Comparison of ENCODE assay signal across 22 cellular contexts in genomic region chr2:46704593-46704992, GRCh38. TPM values are rescaled to one million over a fixed set of nuclear protein-coding genes. Genes with fewer than 3 reads are reported as not detected.
DNase-seq lines count a peak whose midpoint lies in the region; ATAC-seq and TF ChIP-seq lines count a peak whose summit lies in the region.
"Had no signal": no experiment of that assay in that cellular context is flagged by ENCODE, and none has a peak within 500 bp of the region (broad histone marks: within the 10 kb centered on the region; RNA-seq: fewer than 3 reads in every experiment).

No MANE protein-coding gene starts in this region.

- no peak overlapping the region for H2AFZ ChIP-seq in osteoblast (ENCODE audit: low read length)

- no peaks in the 10 kb centered on the region for H3K9me3 Mint-ChIP-seq in activated naive CD8-positive, alpha-beta T cell treated with anti-CD3 and anti-CD28 coated beads, Interleukin-2, amount 50 U/mL, for 24 hours
- H3K9me3 Mint-ChIP-seq: activated naive CD4-positive, alpha-beta T cell treated with anti-CD3 and anti-CD28 coated beads, Interleukin-2, amount 50 U/mL, for 24 hours; activated T-cell treated with anti-CD3 and anti-CD28 coated beads, Interleukin-2, amount 50 U/mL, for 4 hours had no signal

- DNase-seq in ELF-1 (ENCODE audit: low read depth, low spot score), result peak; percentile 26
- peak; percentile 83 for DNase-seq in iPS DF 19.7 (ENCODE audit: low read depth, low spot score)
- DNase-seq in osteoblast (ENCODE audit: insufficient read length, low spot score, missing footprints), result no peak
- DNase-seq in DMS 273 treated with DMSO at 0.1 percent for 48 hours (lab: John Stamatoyannopoulos, UW), result no peak
- DNase-seq in AG08396 (ENCODE audit: low spot score), result no peak
- no peak for DNase-seq in activated naive CD8-positive, alpha-beta T cell treated with anti-CD3 and anti-CD28 coated beads, Interleukin-2, amount 50 U/mL, for 24 hours
- DNase-seq: activated CD8-positive, alpha-beta memory T cell treated with anti-CD3 and anti-CD28 coated beads for 24 hours; activated T-cell treated with anti-CD3 and anti-CD28 coated beads, Interleukin-2, amount 50 U/mL, for 4 hours; Calu3; NCI-H1436 treated with DMSO at 0.1 percent for 48 hours; NCI-H345; occipital lobe; stimulated activated CD4-positive, alpha-beta T cell treated with anti-CD3 and anti-CD28 coated beads, Interleukin-15, amount 100 ng/mL, for 24 hours; T-helper 9 cell had no signal

- peaks cover under 1% of the 10 kb centered on the region for H3K36me3 Mint-ChIP-seq in activated naive CD8-positive, alpha-beta T cell treated with anti-CD3 and anti-CD28 coated beads, Interleukin-2, amount 50 U/mL, for 24 hours (ENCODE audit: low read depth)
- H3K36me3 Mint-ChIP-seq: activated naive CD4-positive, alpha-beta T cell treated with anti-CD3 and anti-CD28 coated beads, Interleukin-2, amount 50 U/mL, for 24 hours had no signal

- H3K27me3 Mint-ChIP-seq in activated naive CD8-positive, alpha-beta T cell treated with anti-CD3 and anti-CD28 coated beads, Interleukin-2, amount 50 U/mL, for 24 hours, result no peaks in the 10 kb centered on the region
- H3K27me3 Mint-ChIP-seq: activated naive CD4-positive, alpha-beta T cell treated with anti-CD3 and anti-CD28 coated beads, Interleukin-2, amount 50 U/mL, for 24 hours had no signal

- H3K4me1 Mint-ChIP-seq in activated naive CD8-positive, alpha-beta T cell treated with anti-CD3 and anti-CD28 coated beads, Interleukin-2, amount 50 U/mL, for 24 hours, result peaks cover 55% of the 10 kb centered on the region

- H3K27ac ChIP-seq in HUES6 (ENCODE audit: low read depth, low read length) (peak overlapping the region; percentile 70; the same call in 1 of the 2 replicates), osteoblast (ENCODE audit: low read depth, low read length) (peak overlapping the region; percentile 91)
- H3K27ac ChIP-seq: BLaER1, right atrium auricular region, SK-N-MC had no signal

- H3K9me3 ChIP-seq in HUES6 (ENCODE audit: control insufficient read depth, insufficient read depth, low read depth, low read length) (no peaks in the 10 kb centered on the region; the same call in 1 of the 2 replicates), osteoblast (ENCODE audit: low read depth, low read length) (no peaks in the 10 kb centered on the region)
- H3K9me3 ChIP-seq: BLaER1, right atrium auricular region had no signal

- H3K4me3 Mint-ChIP-seq in activated naive CD8-positive, alpha-beta T cell treated with anti-CD3 and anti-CD28 coated beads, Interleukin-2, amount 50 U/mL, for 24 hours, result no peak overlapping the region
- H3K4me3 Mint-ChIP-seq: activated naive CD4-positive, alpha-beta T cell treated with anti-CD3 and anti-CD28 coated beads, Interleukin-2, amount 50 U/mL, for 24 hours; activated T-cell treated with anti-CD3 and anti-CD28 coated beads, Interleukin-2, amount 50 U/mL, for 4 hours had no signal

- no peak for TF ChIP-seq CTCF in osteoblast (IDR thresholded peaks at IDR 0.05; ENCODE audit: extremely low read depth, low read depth, low read length)

- peaks cover 79% of the 10 kb centered on the region for H3K4me1 ChIP-seq in HUES6 (ENCODE audit: control insufficient read depth, insufficient read depth, low read length)
- peaks cover 66% of the 10 kb centered on the region for H3K4me1 ChIP-seq in osteoblast (ENCODE audit: insufficient read depth, low read length)

- no peak overlapping the region for H3K27ac Mint-ChIP-seq in activated naive CD8-positive, alpha-beta T cell treated with anti-CD3 and anti-CD28 coated beads, Interleukin-2, amount 50 U/mL, for 24 hours
- H3K27ac Mint-ChIP-seq: activated naive CD4-positive, alpha-beta T cell treated with anti-CD3 and anti-CD28 coated beads, Interleukin-2, amount 50 U/mL, for 24 hours had no signal

- peak overlapping the region; percentile 28 for H3K9ac ChIP-seq in HUES6 (ENCODE audit: low read length)
- H3K9ac ChIP-seq: BLaER1 had no signal

- peaks cover 100% of the 10 kb centered on the region for H3K79me2 ChIP-seq in osteoblast (ENCODE audit: insufficient read depth, low read length)

- H3K27me3 ChIP-seq in HUES6 (ENCODE audit: control insufficient read depth, insufficient read depth, low read length), result no peaks in the 10 kb centered on the region
- no peaks in the 10 kb centered on the region for H3K27me3 ChIP-seq in osteoblast (ENCODE audit: insufficient read depth, low read length)
- H3K27me3 ChIP-seq: BLaER1, right atrium auricular region had no signal

- no peaks in the 10 kb centered on the region for H3K36me3 ChIP-seq in HUES6 (ENCODE audit: control insufficient read depth, insufficient read depth, low read length)
- peaks cover 5% of the 10 kb centered on the region for H3K36me3 ChIP-seq in osteoblast (ENCODE audit: insufficient read depth, low read length)
- H3K36me3 ChIP-seq: BLaER1, right atrium auricular region had no signal

- peak overlapping the region; percentile 70 for H3K4me2 ChIP-seq in osteoblast (ENCODE audit: insufficient read depth, low read length)
- H3K4me2 ChIP-seq: BLaER1 had no signal

- peak overlapping the region; percentile 40 for H3K4me3 ChIP-seq in HUES6 (ENCODE audit: low read depth, low read length)
- peak overlapping the region; percentile 42 for H3K4me3 ChIP-seq in osteoblast (ENCODE audit: insufficient read depth, low read length)
- H3K4me3 ChIP-seq: BLaER1, lung, right atrium auricular region, SK-N-MC had no signal

- peaks cover 70% of the 10 kb centered on the region for H4K20me1 ChIP-seq in osteoblast (ENCODE audit: insufficient read depth, low read length)

- ATAC-seq in activated naive CD8-positive, alpha-beta T cell treated with anti-CD3 and anti-CD28 coated beads, Interleukin-2, amount 50 U/mL, for 24 hours, result no peak
- ATAC-seq: activated CD4-positive, CD25-positive, alpha-beta regulatory T cell treated with anti-CD3 and anti-CD28 coated beads, Interleukin-2, amount 50 U/mL, for 24 hours; activated T-cell treated with anti-CD3 and anti-CD28 coated beads, Interleukin-2, amount 50 U/mL, for 4 hours; HepG2 had no signal

RNA-seq across cellular contexts. Expression of gene SOCS5, which starts 5.5 kb away (rescaled TPM):
- 124 and 136 TPM in 2 replicates for total RNA-seq in osteoblast

Comparison
In these comparisons a context has a peak if more than half of its experiments do, and no peak if none do; other contexts are left out.
1. DNase-seq: peak in ELF-1 (single experiment) and iPS DF 19.7 (single experiment); none in osteoblast (single experiment), DMS 273 treated with DMSO at 0.1 percent for 48 hours (single experiment), AG08396 (single experiment) and activated naive CD8-positive, alpha-beta T cell treated with anti-CD3 and anti-CD28 coated beads, Interleukin-2, amount 50 U/mL, for 24 hours (single experiment).